Comparison of ENCODE assay signal across 8 cellular contexts in the genomic region with DNA sequence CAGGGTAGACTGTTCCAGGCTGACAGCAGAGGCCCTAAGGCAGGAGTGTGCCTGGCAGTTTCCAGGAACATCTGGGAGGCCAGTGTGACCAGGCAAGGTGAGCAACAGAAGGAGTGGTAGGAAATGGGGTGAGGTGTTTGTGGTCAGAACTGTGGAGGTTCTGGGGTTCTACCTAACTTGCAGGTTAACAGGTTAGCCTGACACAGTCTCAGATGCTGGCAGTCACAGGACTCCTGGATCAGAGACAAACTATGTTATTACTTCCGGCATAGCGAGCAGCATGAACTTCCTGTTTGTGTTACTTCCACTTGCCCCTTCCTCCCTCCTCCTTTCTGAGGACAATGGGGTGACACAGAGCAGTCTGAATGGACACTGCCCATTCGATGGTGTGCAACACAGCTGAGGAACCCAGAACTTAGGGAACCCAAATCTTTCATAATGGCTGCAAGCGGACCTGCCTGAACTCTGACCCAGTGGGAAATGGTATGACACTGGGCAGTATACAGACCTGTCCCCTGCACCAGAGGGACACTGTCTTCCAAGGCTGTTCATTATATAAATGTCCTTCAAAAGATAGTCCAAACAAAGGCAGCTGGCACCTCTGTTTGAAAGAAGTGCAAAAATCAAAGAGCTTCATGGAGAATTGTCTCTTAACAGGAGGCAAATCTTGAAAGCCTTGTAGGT. TPM values are rescaled to one million over a fixed set of nuclear protein-coding genes. Genes with fewer than 3 reads are reported as not detected.
DNase-seq lines count a peak whose midpoint lies in the region; ATAC-seq, FAIRE-seq and TF ChIP-seq lines count a peak whose summit lies in the region.

No MANE protein-coding gene starts in this region.

- H3K27me3 Mint-ChIP-seq in astrocyte (ENCODE audit: low read depth, unreplicated experiment), result no peaks in the 10 kb centered on the region
- peaks cover 0 to 3% of the 10 kb centered on the region in 2 donors for H3K27me3 Mint-ChIP-seq in natural killer cell treated with Interleukin-12 subunit alpha and Interleukin-12 subunit beta and Interleukin-15 and Interleukin-18, amount 100 ng/mL, for 72 hours

- H3K27ac ChIP-seq in astrocyte (ENCODE audit: low read depth, low read length), result no peak overlapping the region

- H3K27me3 ChIP-seq in astrocyte (ENCODE audit: insufficient read depth, low read length), result no peaks in the 10 kb centered on the region

- H3K4me1 Mint-ChIP-seq in astrocyte (ENCODE audit: low read depth, unreplicated experiment), result no peaks in the 10 kb centered on the region
- H3K4me1 Mint-ChIP-seq in natural killer cell treated with Interleukin-12 subunit alpha and Interleukin-12 subunit beta and Interleukin-15 and Interleukin-18, amount 100 ng/mL, for 72 hours (ENCODE audit: low read depth in 2 of 2), result peaks cover 15 to 26% of the 10 kb centered on the region in 2 donors

- H3K79me2 ChIP-seq in astrocyte (ENCODE audit: insufficient read depth, low read length), result peaks cover 12% of the 10 kb centered on the region

- H3K4me3 Mint-ChIP-seq in astrocyte (ENCODE audit: unreplicated experiment), result no peak overlapping the region
- H3K4me3 Mint-ChIP-seq in natural killer cell treated with Interleukin-12 subunit alpha and Interleukin-12 subunit beta and Interleukin-15 and Interleukin-18, amount 100 ng/mL, for 72 hours, result peak overlapping the region; percentile 40

- peak overlapping the region; percentile 82 for H2AFZ ChIP-seq in astrocyte (ENCODE audit: low read depth, low read length)

- DNase-seq in GF-D8 (lab: John Stamatoyannopoulos, UW) (peak; percentile 26), NOMO-1 treated with DMSO at 0.1 percent for 48 hours (lab: John Stamatoyannopoulos, UW; ENCODE audit: unreplicated experiment) (peak; percentile 47), astrocyte (ENCODE audit: low read depth) (no peak)
- DNase-seq in natural killer cell treated with Interleukin-12 subunit alpha and Interleukin-12 subunit beta and Interleukin-15 and Interleukin-18, amount 100 ng/mL, for 72 hours (ENCODE audit: low spot score), result no peak
- DNase-seq in stimulated activated CD4-positive, alpha-beta T cell treated with anti-CD3 and anti-CD28 coated beads, Interleukin-4, amount 100 ng/mL, for 1 hour, result no peak

- FAIRE-seq in astrocyte (lab: Jason Lieb, UNC), result no peak

- peaks cover 8% of the 10 kb centered on the region for H4K20me1 ChIP-seq in astrocyte (ENCODE audit: insufficient read depth, low read length)

- H3K4me3 ChIP-seq in astrocyte (ENCODE audit: insufficient read depth, low read depth, low read length), result no peak overlapping the region

- no peaks in the 10 kb centered on the region for H3K36me3 Mint-ChIP-seq in astrocyte (ENCODE audit: low read depth, unreplicated experiment)
- H3K36me3 Mint-ChIP-seq in natural killer cell treated with Interleukin-12 subunit alpha and Interleukin-12 subunit beta and Interleukin-15 and Interleukin-18, amount 100 ng/mL, for 72 hours, result peaks cover 5% of the 10 kb centered on the region

- H3K4me2 ChIP-seq in astrocyte (ENCODE audit: low read length), result peak overlapping the region; percentile 23

- no peak for TF ChIP-seq CTCF in astrocyte (IDR thresholded peaks at IDR 0.05; ENCODE audit: insufficient read depth, low read depth, low read length)

- H3K9me3 Mint-ChIP-seq in astrocyte (ENCODE audit: unreplicated experiment), result no peaks in the 10 kb centered on the region
- H3K9me3 Mint-ChIP-seq in natural killer cell treated with Interleukin-12 subunit alpha and Interleukin-12 subunit beta and Interleukin-15 and Interleukin-18, amount 100 ng/mL, for 72 hours, result no peaks in the 10 kb centered on the region

- ATAC-seq in natural killer cell treated with Interleukin-12 subunit alpha and Interleukin-12 subunit beta and Interleukin-15 and Interleukin-18, amount 100 ng/mL, for 72 hours, result no peak
- ATAC-seq in HG03196 (IDR thresholded peaks at IDR 0.05; ENCODE audit: unreplicated experiment) (no peak), GM18909 (IDR thresholded peaks at IDR 0.05; ENCODE audit: poor library complexity, unreplicated experiment) (no peak), GM21515 (IDR thresholded peaks at IDR 0.05; ENCODE audit: unreplicated experiment) (no peak)

- H3K4me1 ChIP-seq in astrocyte (ENCODE audit: insufficient read depth, low read length), result no peaks in the 10 kb centered on the region

- no peak overlapping the region for H3K9ac ChIP-seq in astrocyte (ENCODE audit: low read length)

- H3K27ac Mint-ChIP-seq in astrocyte (ENCODE audit: unreplicated experiment), result no peak overlapping the region
- peak overlapping the region; percentile 77 to 83 for H3K27ac Mint-ChIP-seq in natural killer cell treated with Interleukin-12 subunit alpha and Interleukin-12 subunit beta and Interleukin-15 and Interleukin-18, amount 100 ng/mL, for 72 hours

- H3K36me3 ChIP-seq in astrocyte (ENCODE audit: insufficient read depth, low read length), result no peaks in the 10 kb centered on the region

- H3K9me3 ChIP-seq in astrocyte (ENCODE audit: insufficient read depth, low read depth, low read length), result no peaks in the 10 kb centered on the region

RNA-seq across cellular contexts. Expression of a gene that starts 3.9 kb away (rescaled TPM):
- 228 and 239 TPM in 2 replicates for total RNA-seq in astrocyte
- total RNA-seq in natural killer cell treated with Interleukin-12 subunit alpha and Interleukin-12 subunit beta and Interleukin-15 and Interleukin-18, amount 100 ng/mL, for 72 hours, result 100 to 1,000 TPM; 103 to 131 TPM

RNA-seq across cellular contexts. Expression of a gene that starts 27.7 kb away (rescaled TPM):
- total RNA-seq in astrocyte, result 8.7 and 8.9 TPM in 2 replicates
- total RNA-seq in natural killer cell treated with Interleukin-12 subunit alpha and Interleukin-12 subunit beta and Interleukin-15 and Interleukin-18, amount 100 ng/mL, for 72 hours, result 10 to 100 TPM in 1 of 2 donors, 1 to 10 TPM in 1; 8.0 to 13.3 TPM

RNA-seq across cellular contexts. Expression of a gene that starts 41.6 kb away (rescaled TPM):
- 7.1 and 7.5 TPM in 2 replicates for total RNA-seq in astrocyte
- 10 to 100 TPM; 13.0 to 19.9 TPM for total RNA-seq in natural killer cell treated with Interleukin-12 subunit alpha and Interleukin-12 subunit beta and Interleukin-15 and Interleukin-18, amount 100 ng/mL, for 72 hours

RNA-seq across cellular contexts. Expression of a gene that starts 59.0 kb away (rescaled TPM):
- total RNA-seq in astrocyte, result 95.3 and 108 TPM in 2 replicates
- 100 to 1,000 TPM; 263 to 285 TPM for total RNA-seq in natural killer cell treated with Interleukin-12 subunit alpha and Interleukin-12 subunit beta and Interleukin-15 and Interleukin-18, amount 100 ng/mL, for 72 hours

Comparison
In these comparisons a context has a peak if more than half of its experiments do, and no peak if none do; other contexts are left out.
1. DNase-seq: peak in GF-D8 (single experiment) and NOMO-1 treated with DMSO at 0.1 percent for 48 hours (single experiment); none in astrocyte (single experiment), natural killer cell treated with Interleukin-12 subunit alpha and Interleukin-12 subunit beta and Interleukin-15 and Interleukin-18, amount 100 ng/mL, for 72 hours (single experiment) and stimulated activated CD4-positive, alpha-beta T cell treated with anti-CD3 and anti-CD28 coated beads, Interleukin-4, amount 100 ng/mL, for 1 hour (single experiment).